In genomic region chr7:35537067-35538023, GRCh38 we compare ENCODE assay signal across 1 cellular context.
TF ChIP-seq lines count a peak whose summit lies in the region.

No MANE protein-coding gene starts in this region.

TF ChIP-seq in HepG2, 621 proteins besides CTCF, POLR2A, EP300 and RAD21 (continued from another document and continues in another):
- TF ChIP-seq ZNF891 (CRISPR knock-in tag; IDR thresholded peaks at IDR 0.05) (no peak), IKZF4 (CRISPR knock-in tag; IDR thresholded peaks at IDR 0.05; ENCODE audit: borderline replicate concordance, low read depth, not compliant biosample characterization) (no peak), ZNF446 (CRISPR knock-in tag; IDR thresholded peaks at IDR 0.05) (no peak), KLF11 (CRISPR knock-in tag; IDR thresholded peaks at IDR 0.05) (no peak), ZNF543 (CRISPR knock-in tag; IDR thresholded peaks at IDR 0.05) (no peak), THAP8 (CRISPR knock-in tag; IDR thresholded peaks at IDR 0.05; ENCODE audit: borderline replicate concordance) (no peak), MZF1 (CRISPR knock-in tag; IDR thresholded peaks at IDR 0.05; ENCODE audit: borderline replicate concordance) (no peak), ZBTB44 (CRISPR knock-in tag; IDR thresholded peaks at IDR 0.05) (no peak), ZNF614 (CRISPR knock-in tag; IDR thresholded peaks at IDR 0.05; ENCODE audit: borderline replicate concordance) (peak; percentile 23; the same call in 1 of the 2 replicates), MNT (IDR thresholded peaks at IDR 0.05) (no peak), SMC3 (IDR thresholded peaks at IDR 0.05; ENCODE audit: low read length) (peak; percentile 21; the same call in 1 of the 2 replicates), HNRNPK (IDR thresholded peaks at IDR 0.05; ENCODE audit: low read depth, low read length, poor library complexity, severe bottlenecking) (no peak), ZNF205 (CRISPR knock-in tag; IDR thresholded peaks at IDR 0.05) (no peak), HNF1A (IDR thresholded peaks at IDR 0.05; ENCODE audit: low read depth) (no peak), HNF1A (CRISPR knock-in tag; IDR thresholded peaks at IDR 0.05; ENCODE audit: borderline replicate concordance) (no peak), NKX3-1 (CRISPR knock-in tag; IDR thresholded peaks at IDR 0.05) (no peak), NR2F1 (CRISPR knock-in tag; IDR thresholded peaks at IDR 0.05) (no peak), ZNF775 (CRISPR knock-in tag; IDR thresholded peaks at IDR 0.05; ENCODE audit: borderline replicate concordance) (no peak), KAT8 (CRISPR knock-in tag; IDR thresholded peaks at IDR 0.05) (no peak), HHEX (CRISPR knock-in tag; IDR thresholded peaks at IDR 0.05) (no peak), ATF1 (CRISPR knock-in tag; IDR thresholded peaks at IDR 0.05) (no peak), ARNT2 (CRISPR knock-in tag; IDR thresholded peaks at IDR 0.05; ENCODE audit: low read depth) (no peak), CREBL2 (CRISPR knock-in tag; IDR thresholded peaks at IDR 0.05; ENCODE audit: borderline replicate concordance) (no peak), ZNF556 (CRISPR knock-in tag; IDR thresholded peaks at IDR 0.05; ENCODE audit: borderline replicate concordance) (no peak), XBP1 (CRISPR knock-in tag; IDR thresholded peaks at IDR 0.05) (no peak), ZBTB43 (CRISPR knock-in tag; conservative IDR thresholded peaks at IDR 0.05) (no peak), CHD2 (IDR thresholded peaks at IDR 0.05; ENCODE audit: low read depth, low read length) (no peak), KMT2A (CRISPR knock-in tag; IDR thresholded peaks at IDR 0.05) (no peak), ATF7 (IDR thresholded peaks at IDR 0.05) (no peak), ATF7 (CRISPR knock-in tag; IDR thresholded peaks at IDR 0.05) (no peak), RXRB (CRISPR knock-in tag; IDR thresholded peaks at IDR 0.05; ENCODE audit: borderline replicate concordance) (0 out of 2 replicates have a peak, but pooled peaks have one; percentile 23), MYPOP (CRISPR knock-in tag; IDR thresholded peaks at IDR 0.05) (peak; percentile 98), ZNF275 (CRISPR knock-in tag; IDR thresholded peaks at IDR 0.05; ENCODE audit: borderline replicate concordance) (no peak), GLMP (CRISPR knock-in tag; IDR thresholded peaks at IDR 0.05; ENCODE audit: borderline replicate concordance) (no peak), SMAD3 (CRISPR knock-in tag; IDR thresholded peaks at IDR 0.05) (no peak), MEIS1 (CRISPR knock-in tag; IDR thresholded peaks at IDR 0.05; ENCODE audit: borderline replicate concordance) (no peak), ZNF331 (CRISPR knock-in tag; IDR thresholded peaks at IDR 0.05) (peak; percentile 57; the same call in 1 of the 2 replicates), FOXA3 (CRISPR knock-in tag; IDR thresholded peaks at IDR 0.05) (no peak), ZFP41 (CRISPR knock-in tag; IDR thresholded peaks at IDR 0.05; ENCODE audit: borderline replicate concordance) (no peak), SALL1 (CRISPR knock-in tag; IDR thresholded peaks at IDR 0.05) (peak; percentile 50; the same call in 1 of the 2 replicates), PAXIP1 (CRISPR knock-in tag; conservative IDR thresholded peaks at IDR 0.05) (no peak), HNRNPLL (IDR thresholded peaks at IDR 0.05; ENCODE audit: low read depth, low read length, poor library complexity, severe bottlenecking) (peak; percentile 50)
- TF ChIP-seq, protein P1, sequence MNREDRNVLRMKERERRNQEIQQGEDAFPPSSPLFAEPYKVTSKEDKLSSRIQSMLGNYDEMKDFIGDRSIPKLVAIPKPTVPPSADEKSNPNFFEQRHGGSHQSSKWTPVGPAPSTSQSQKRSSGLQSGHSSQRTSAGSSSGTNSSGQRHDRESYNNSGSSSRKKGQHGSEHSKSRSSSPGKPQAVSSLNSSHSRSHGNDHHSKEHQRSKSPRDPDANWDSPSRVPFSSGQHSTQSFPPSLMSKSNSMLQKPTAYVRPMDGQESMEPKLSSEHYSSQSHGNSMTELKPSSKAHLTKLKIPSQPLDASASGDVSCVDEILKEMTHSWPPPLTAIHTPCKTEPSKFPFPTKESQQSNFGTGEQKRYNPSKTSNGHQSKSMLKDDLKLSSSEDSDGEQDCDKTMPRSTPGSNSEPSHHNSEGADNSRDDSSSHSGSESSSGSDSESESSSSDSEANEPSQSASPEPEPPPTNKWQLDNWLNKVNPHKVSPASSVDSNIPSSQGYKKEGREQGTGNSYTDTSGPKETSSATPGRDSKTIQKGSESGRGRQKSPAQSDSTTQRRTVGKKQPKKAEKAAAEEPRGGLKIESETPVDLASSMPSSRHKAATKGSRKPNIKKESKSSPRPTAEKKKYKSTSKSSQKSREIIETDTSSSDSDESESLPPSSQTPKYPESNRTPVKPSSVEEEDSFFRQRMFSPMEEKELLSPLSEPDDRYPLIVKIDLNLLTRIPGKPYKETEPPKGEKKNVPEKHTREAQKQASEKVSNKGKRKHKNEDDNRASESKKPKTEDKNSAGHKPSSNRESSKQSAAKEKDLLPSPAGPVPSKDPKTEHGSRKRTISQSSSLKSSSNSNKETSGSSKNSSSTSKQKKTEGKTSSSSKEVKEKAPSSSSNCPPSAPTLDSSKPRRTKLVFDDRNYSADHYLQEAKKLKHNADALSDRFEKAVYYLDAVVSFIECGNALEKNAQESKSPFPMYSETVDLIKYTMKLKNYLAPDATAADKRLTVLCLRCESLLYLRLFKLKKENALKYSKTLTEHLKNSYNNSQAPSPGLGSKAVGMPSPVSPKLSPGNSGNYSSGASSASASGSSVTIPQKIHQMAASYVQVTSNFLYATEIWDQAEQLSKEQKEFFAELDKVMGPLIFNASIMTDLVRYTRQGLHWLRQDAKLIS (CRISPR knock-in tag; IDR thresholded peaks at IDR 0.05): no peak
